1 cellular context compared by ENCODE assay signal in genomic region chr17:7912927-7913524, GRCh38.
TF ChIP-seq lines count a peak whose summit lies in the region.

No MANE protein-coding gene starts in this region.

TF ChIP-seq in K562, 482 proteins besides CTCF, POLR2A, EP300 and RAD21 (continues in another document):
- no peak for TF ChIP-seq SAFB (IDR thresholded peaks at IDR 0.05; ENCODE audit: borderline replicate concordance, low read depth, low read length)
- no peak for TF ChIP-seq FOXA1 (IDR thresholded peaks at IDR 0.05; ENCODE audit: borderline replicate concordance)
- peak; percentile 38; the same call in 1 of the 2 replicates for TF ChIP-seq CC2D1A (IDR thresholded peaks at IDR 0.05)
- no peak for TF ChIP-seq ZNF232 (CRISPR knock-in tag; IDR thresholded peaks at IDR 0.05)
- no peak for TF ChIP-seq ZNF707 (CRISPR knock-in tag; conservative IDR thresholded peaks at IDR 0.05)
- TF ChIP-seq THRA (IDR thresholded peaks at IDR 0.05), result no peak
- no peak for TF ChIP-seq ELF1 (tag; IDR thresholded peaks at IDR 0.05)
- no peak for TF ChIP-seq SIN3B (IDR thresholded peaks at IDR 0.05; ENCODE audit: low read depth)
- TF ChIP-seq ZNF407 (IDR thresholded peaks at IDR 0.05; ENCODE audit: low read depth), result no peak
- TF ChIP-seq CEBPZ (IDR thresholded peaks at IDR 0.05; ENCODE audit: borderline replicate concordance, low read depth, low read length), result no peak
- no peak for TF ChIP-seq CREB3 (tag; conservative IDR thresholded peaks at IDR 0.05; ENCODE audit: low read depth)
- peak; percentile 64 for TF ChIP-seq SMC3 (conservative IDR thresholded peaks at IDR 0.05; ENCODE audit: insufficient read depth, low read depth, low read length)
- no peak for TF ChIP-seq HDAC1 (IDR thresholded peaks at IDR 0.05)
- 0 out of 2 replicates have a peak, but pooled peaks have one; percentile 19 for TF ChIP-seq EGR1 (conservative IDR thresholded peaks at IDR 0.05)
- TF ChIP-seq ZBTB26 (CRISPR knock-in tag; IDR thresholded peaks at IDR 0.05), result no peak
- no peak for TF ChIP-seq MBD2 (IDR thresholded peaks at IDR 0.05; ENCODE audit: borderline replicate concordance, low read depth)
- peak in 1 of 2 experiments; percentile 62; a peak in 2 of 4 replicates for TF ChIP-seq RCOR1 (IDR thresholded peaks at IDR 0.05; ENCODE audit: borderline replicate concordance in 1 of 2, low read depth in 2 of 2, low read length in 2 of 2)
- TF ChIP-seq IRF2 (CRISPR knock-in tag; IDR thresholded peaks at IDR 0.05), result no peak
- no peak for TF ChIP-seq MTA3 (IDR thresholded peaks at IDR 0.05; ENCODE audit: borderline replicate concordance)
- no peak for TF ChIP-seq TSC22D4 (tag; IDR thresholded peaks at IDR 0.05)
- TF ChIP-seq ZFX (CRISPR knock-in tag; IDR thresholded peaks at IDR 0.05), result no peak
- 0 out of 2 replicates have a peak, but pooled peaks have one; percentile 38 for TF ChIP-seq LEF1 (IDR thresholded peaks at IDR 0.05)
- TF ChIP-seq ZNF384 (IDR thresholded peaks at IDR 0.05; ENCODE audit: low read depth, low read length), result peak; percentile 99
- TF ChIP-seq ZNF655 (CRISPR knock-in tag; IDR thresholded peaks at IDR 0.05), result no peak
- no peak for TF ChIP-seq ZNF780A (CRISPR knock-in tag; IDR thresholded peaks at IDR 0.05)
- TF ChIP-seq NBN (IDR thresholded peaks at IDR 0.05; ENCODE audit: low read depth), result peak; percentile 37; the same call in 1 of the 2 replicates
- TF ChIP-seq NR4A1 (CRISPR knock-in tag; IDR thresholded peaks at IDR 0.05), result no peak
- TF ChIP-seq NR4A1 (tag; IDR thresholded peaks at IDR 0.05), result no peak
- no peak for TF ChIP-seq NFXL1 (CRISPR knock-in tag; IDR thresholded peaks at IDR 0.05)
- TF ChIP-seq JUND (IDR thresholded peaks at IDR 0.05; ENCODE audit: borderline replicate concordance, low read depth, low read length), result peak; percentile 38; the same call in 1 of the 2 replicates
- TF ChIP-seq JUND (tag; IDR thresholded peaks at IDR 0.05; ENCODE audit: borderline replicate concordance, low read depth, low read length), result no peak
- TF ChIP-seq RFX1 (IDR thresholded peaks at IDR 0.05), result no peak
- no peak for TF ChIP-seq ZNF134 (CRISPR knock-in tag; conservative IDR thresholded peaks at IDR 0.05)
- no peak for TF ChIP-seq MAFG (tag; conservative IDR thresholded peaks at IDR 0.05)
- TF ChIP-seq TAF9B (IDR thresholded peaks at IDR 0.05; ENCODE audit: partially characterized antibody), result no peak
- TF ChIP-seq TFE3 (CRISPR knock-in tag; IDR thresholded peaks at IDR 0.05), result no peak
- TF ChIP-seq GTF3C2 (IDR thresholded peaks at IDR 0.05; ENCODE audit: borderline replicate concordance, extremely low read depth, insufficient read length), result no peak
- TF ChIP-seq RFX5 (IDR thresholded peaks at IDR 0.05; ENCODE audit: low read depth, low read length), result no peak
- TF ChIP-seq ILF3 (IDR thresholded peaks at IDR 0.05; ENCODE audit: borderline replicate concordance), result no peak
- TF ChIP-seq FOXJ3 (CRISPR knock-in tag; IDR thresholded peaks at IDR 0.05), result no peak
- TF ChIP-seq CREM (IDR thresholded peaks at IDR 0.05; ENCODE audit: low read depth), result 0 out of 2 replicates have a peak, but pooled peaks have one; percentile 17
- TF ChIP-seq NRF1 (conservative IDR thresholded peaks at IDR 0.05 in 1 of 2, IDR thresholded peaks at IDR 0.05 in 1 of 2), result no peak
- TF ChIP-seq CEBPB (tag; IDR thresholded peaks at IDR 0.05), result peak; percentile 16; the same call in 1 of the 2 replicates
- TF ChIP-seq ZEB2 (IDR thresholded peaks at IDR 0.05), result 0 out of 2 replicates have a peak, but pooled peaks have one; percentile 35
